Comparison of ENCODE assay signal across 2 cellular contexts in the genomic region with DNA sequence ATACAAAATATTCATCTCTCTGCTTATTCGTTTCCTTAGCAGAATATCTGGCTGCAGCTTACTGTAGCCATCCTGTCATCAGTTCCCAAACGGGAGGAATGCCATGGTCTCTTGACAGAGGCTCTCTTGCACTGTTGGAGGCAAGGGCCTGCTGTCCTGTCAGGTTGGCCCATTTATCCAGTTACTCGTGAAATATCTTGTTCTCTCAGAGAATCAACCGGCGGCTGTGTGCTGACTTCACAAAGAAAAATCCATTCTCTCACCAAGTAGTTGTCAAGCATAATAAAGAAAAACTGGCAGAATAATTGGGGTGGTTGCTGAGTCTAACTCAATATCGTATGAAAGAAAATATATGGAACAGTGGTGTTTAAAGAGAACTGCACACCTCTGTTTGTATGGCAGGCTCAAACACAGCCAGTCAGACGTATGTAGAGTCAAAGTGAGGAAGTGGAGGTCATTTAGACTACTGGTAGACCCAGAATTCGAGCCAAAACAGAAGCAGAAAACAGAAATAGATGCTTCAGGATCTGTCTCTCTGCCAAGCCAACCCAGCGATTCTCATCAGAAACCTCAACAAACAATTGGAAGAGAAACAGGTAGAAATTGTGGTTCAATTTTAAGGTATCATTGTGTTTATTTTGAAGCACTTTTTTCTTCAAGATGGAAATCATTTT.
TF ChIP-seq lines count a peak whose summit lies in the region.

No MANE protein-coding gene starts in this region.

TF ChIP-seq in SK-N-SH, 30 proteins besides CTCF, POLR2A, EP300 and RAD21 (continued from another document):
- TF ChIP-seq, protein P1, sequence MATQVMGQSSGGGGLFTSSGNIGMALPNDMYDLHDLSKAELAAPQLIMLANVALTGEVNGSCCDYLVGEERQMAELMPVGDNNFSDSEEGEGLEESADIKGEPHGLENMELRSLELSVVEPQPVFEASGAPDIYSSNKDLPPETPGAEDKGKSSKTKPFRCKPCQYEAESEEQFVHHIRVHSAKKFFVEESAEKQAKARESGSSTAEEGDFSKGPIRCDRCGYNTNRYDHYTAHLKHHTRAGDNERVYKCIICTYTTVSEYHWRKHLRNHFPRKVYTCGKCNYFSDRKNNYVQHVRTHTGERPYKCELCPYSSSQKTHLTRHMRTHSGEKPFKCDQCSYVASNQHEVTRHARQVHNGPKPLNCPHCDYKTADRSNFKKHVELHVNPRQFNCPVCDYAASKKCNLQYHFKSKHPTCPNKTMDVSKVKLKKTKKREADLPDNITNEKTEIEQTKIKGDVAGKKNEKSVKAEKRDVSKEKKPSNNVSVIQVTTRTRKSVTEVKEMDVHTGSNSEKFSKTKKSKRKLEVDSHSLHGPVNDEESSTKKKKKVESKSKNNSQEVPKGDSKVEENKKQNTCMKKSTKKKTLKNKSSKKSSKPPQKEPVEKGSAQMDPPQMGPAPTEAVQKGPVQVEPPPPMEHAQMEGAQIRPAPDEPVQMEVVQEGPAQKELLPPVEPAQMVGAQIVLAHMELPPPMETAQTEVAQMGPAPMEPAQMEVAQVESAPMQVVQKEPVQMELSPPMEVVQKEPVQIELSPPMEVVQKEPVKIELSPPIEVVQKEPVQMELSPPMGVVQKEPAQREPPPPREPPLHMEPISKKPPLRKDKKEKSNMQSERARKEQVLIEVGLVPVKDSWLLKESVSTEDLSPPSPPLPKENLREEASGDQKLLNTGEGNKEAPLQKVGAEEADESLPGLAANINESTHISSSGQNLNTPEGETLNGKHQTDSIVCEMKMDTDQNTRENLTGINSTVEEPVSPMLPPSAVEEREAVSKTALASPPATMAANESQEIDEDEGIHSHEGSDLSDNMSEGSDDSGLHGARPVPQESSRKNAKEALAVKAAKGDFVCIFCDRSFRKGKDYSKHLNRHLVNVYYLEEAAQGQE (IDR thresholded peaks at IDR 0.05; ENCODE audit: low read depth, low read length): no peak
- TF ChIP-seq TEAD4 (IDR thresholded peaks at IDR 0.05; ENCODE audit: borderline replicate concordance, insufficient read depth) (no peak), NRF1 (IDR thresholded peaks at IDR 0.05; ENCODE audit: low read depth, low read length) (no peak), RFX5 (IDR thresholded peaks at IDR 0.05; ENCODE audit: low read length) (no peak), MXI1 (IDR thresholded peaks at IDR 0.05; ENCODE audit: low read depth, low read length) (no peak), MEF2A (IDR thresholded peaks at IDR 0.05; ENCODE audit: borderline replicate concordance, low read depth) (no peak), SIN3A (IDR thresholded peaks at IDR 0.05; ENCODE audit: borderline replicate concordance, low read depth, low read length) (no peak), FOSL2 (IDR thresholded peaks at IDR 0.05; ENCODE audit: borderline replicate concordance, low read depth) (no peak), ELF1 (IDR thresholded peaks at IDR 0.05) (no peak), JUND (IDR thresholded peaks at IDR 0.05) (no peak), TCF12 (IDR thresholded peaks at IDR 0.05) (no peak), NFIC (IDR thresholded peaks at IDR 0.05; ENCODE audit: borderline replicate concordance) (no peak), GATA2 (CRISPR knock-in tag; IDR thresholded peaks at IDR 0.05) (no peak), FOXJ3 (CRISPR knock-in tag; IDR thresholded peaks at IDR 0.05) (no peak), EZH2phosphoT487 (IDR thresholded peaks at IDR 0.05; ENCODE audit: borderline replicate concordance, low read depth) (no peak)
- TF ChIP-seq, protein P2, sequence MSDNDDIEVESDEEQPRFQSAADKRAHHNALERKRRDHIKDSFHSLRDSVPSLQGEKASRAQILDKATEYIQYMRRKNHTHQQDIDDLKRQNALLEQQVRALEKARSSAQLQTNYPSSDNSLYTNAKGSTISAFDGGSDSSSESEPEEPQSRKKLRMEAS (IDR thresholded peaks at IDR 0.05; ENCODE audit: low read depth): no peak
- TF ChIP-seq, protein P3, sequence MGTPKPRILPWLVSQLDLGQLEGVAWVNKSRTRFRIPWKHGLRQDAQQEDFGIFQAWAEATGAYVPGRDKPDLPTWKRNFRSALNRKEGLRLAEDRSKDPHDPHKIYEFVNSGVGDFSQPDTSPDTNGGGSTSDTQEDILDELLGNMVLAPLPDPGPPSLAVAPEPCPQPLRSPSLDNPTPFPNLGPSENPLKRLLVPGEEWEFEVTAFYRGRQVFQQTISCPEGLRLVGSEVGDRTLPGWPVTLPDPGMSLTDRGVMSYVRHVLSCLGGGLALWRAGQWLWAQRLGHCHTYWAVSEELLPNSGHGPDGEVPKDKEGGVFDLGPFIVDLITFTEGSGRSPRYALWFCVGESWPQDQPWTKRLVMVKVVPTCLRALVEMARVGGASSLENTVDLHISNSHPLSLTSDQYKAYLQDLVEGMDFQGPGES (IDR thresholded peaks at IDR 0.05; ENCODE audit: low read depth, low read length): no peak
TF ChIP-seq in SK-N-SH: peak in this region for 0.

TF ChIP-seq in SK-N-SH treated with all-trans-retinoic acid at 6 μM for 48 hours, 23 proteins besides CTCF, POLR2A, EP300 and RAD21 (continued from another document):
- TF ChIP-seq, protein P4, sequence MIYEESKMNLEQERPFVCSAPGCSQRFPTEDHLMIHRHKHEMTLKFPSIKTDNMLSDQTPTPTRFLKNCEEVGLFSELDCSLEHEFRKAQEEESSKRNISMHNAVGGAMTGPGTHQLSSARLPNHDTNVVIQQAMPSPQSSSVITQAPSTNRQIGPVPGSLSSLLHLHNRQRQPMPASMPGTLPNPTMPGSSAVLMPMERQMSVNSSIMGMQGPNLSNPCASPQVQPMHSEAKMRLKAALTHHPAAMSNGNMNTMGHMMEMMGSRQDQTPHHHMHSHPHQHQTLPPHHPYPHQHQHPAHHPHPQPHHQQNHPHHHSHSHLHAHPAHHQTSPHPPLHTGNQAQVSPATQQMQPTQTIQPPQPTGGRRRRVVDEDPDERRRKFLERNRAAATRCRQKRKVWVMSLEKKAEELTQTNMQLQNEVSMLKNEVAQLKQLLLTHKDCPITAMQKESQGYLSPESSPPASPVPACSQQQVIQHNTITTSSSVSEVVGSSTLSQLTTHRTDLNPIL (CRISPR knock-in tag; IDR thresholded peaks at IDR 0.05; ENCODE audit: low read depth): no peak
- TF ChIP-seq ISL1 (CRISPR knock-in tag; IDR thresholded peaks at IDR 0.05) (no peak), ESRRG (CRISPR knock-in tag; IDR thresholded peaks at IDR 0.05) (no peak), BACH2 (CRISPR knock-in tag; IDR thresholded peaks at IDR 0.05; ENCODE audit: borderline replicate concordance) (no peak), TOX (CRISPR knock-in tag; IDR thresholded peaks at IDR 0.05; ENCODE audit: borderline replicate concordance) (no peak), ARNTL (CRISPR knock-in tag; IDR thresholded peaks at IDR 0.05; ENCODE audit: borderline replicate concordance, low read depth) (no peak), GLIS3 (CRISPR knock-in tag; IDR thresholded peaks at IDR 0.05) (no peak), RARB (CRISPR knock-in tag; IDR thresholded peaks at IDR 0.05) (no peak), ZNF70 (CRISPR knock-in tag; IDR thresholded peaks at IDR 0.05) (no peak), CSDC2 (CRISPR knock-in tag; IDR thresholded peaks at IDR 0.05) (no peak), ZNF565 (CRISPR knock-in tag; conservative IDR thresholded peaks at IDR 0.05; ENCODE audit: low read depth) (no peak)
- TF ChIP-seq, protein P5, sequence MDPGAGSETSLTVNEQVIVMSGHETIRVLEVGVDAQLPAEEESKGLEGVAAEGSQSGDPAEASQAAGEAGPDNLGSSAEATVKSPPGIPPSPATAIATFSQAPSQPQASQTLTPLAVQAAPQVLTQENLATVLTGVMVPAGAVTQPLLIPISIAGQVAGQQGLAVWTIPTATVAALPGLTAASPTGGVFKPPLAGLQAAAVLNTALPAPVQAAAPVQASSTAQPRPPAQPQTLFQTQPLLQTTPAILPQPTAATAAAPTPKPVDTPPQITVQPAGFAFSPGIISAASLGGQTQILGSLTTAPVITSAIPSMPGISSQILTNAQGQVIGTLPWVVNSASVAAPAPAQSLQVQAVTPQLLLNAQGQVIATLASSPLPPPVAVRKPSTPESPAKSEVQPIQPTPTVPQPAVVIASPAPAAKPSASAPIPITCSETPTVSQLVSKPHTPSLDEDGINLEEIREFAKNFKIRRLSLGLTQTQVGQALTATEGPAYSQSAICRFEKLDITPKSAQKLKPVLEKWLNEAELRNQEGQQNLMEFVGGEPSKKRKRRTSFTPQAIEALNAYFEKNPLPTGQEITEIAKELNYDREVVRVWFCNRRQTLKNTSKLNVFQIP (CRISPR knock-in tag; IDR thresholded peaks at IDR 0.05; ENCODE audit: borderline replicate concordance, low read depth): no peak
- TF ChIP-seq, protein P6, sequence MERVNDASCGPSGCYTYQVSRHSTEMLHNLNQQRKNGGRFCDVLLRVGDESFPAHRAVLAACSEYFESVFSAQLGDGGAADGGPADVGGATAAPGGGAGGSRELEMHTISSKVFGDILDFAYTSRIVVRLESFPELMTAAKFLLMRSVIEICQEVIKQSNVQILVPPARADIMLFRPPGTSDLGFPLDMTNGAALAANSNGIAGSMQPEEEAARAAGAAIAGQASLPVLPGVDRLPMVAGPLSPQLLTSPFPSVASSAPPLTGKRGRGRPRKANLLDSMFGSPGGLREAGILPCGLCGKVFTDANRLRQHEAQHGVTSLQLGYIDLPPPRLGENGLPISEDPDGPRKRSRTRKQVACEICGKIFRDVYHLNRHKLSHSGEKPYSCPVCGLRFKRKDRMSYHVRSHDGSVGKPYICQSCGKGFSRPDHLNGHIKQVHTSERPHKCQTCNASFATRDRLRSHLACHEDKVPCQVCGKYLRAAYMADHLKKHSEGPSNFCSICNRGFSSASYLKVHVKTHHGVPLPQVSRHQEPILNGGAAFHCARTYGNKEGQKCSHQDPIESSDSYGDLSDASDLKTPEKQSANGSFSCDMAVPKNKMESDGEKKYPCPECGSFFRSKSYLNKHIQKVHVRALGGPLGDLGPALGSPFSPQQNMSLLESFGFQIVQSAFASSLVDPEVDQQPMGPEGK (CRISPR knock-in tag; IDR thresholded peaks at IDR 0.05; ENCODE audit: borderline replicate concordance): no peak
- TF ChIP-seq, protein P7, sequence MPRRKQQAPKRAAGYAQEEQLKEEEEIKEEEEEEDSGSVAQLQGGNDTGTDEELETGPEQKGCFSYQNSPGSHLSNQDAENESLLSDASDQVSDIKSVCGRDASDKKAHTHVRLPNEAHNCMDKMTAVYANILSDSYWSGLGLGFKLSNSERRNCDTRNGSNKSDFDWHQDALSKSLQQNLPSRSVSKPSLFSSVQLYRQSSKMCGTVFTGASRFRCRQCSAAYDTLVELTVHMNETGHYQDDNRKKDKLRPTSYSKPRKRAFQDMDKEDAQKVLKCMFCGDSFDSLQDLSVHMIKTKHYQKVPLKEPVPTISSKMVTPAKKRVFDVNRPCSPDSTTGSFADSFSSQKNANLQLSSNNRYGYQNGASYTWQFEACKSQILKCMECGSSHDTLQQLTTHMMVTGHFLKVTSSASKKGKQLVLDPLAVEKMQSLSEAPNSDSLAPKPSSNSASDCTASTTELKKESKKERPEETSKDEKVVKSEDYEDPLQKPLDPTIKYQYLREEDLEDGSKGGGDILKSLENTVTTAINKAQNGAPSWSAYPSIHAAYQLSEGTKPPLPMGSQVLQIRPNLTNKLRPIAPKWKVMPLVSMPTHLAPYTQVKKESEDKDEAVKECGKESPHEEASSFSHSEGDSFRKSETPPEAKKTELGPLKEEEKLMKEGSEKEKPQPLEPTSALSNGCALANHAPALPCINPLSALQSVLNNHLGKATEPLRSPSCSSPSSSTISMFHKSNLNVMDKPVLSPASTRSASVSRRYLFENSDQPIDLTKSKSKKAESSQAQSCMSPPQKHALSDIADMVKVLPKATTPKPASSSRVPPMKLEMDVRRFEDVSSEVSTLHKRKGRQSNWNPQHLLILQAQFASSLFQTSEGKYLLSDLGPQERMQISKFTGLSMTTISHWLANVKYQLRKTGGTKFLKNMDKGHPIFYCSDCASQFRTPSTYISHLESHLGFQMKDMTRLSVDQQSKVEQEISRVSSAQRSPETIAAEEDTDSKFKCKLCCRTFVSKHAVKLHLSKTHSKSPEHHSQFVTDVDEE (CRISPR knock-in tag; IDR thresholded peaks at IDR 0.05): no peak
- TF ChIP-seq, protein P8, sequence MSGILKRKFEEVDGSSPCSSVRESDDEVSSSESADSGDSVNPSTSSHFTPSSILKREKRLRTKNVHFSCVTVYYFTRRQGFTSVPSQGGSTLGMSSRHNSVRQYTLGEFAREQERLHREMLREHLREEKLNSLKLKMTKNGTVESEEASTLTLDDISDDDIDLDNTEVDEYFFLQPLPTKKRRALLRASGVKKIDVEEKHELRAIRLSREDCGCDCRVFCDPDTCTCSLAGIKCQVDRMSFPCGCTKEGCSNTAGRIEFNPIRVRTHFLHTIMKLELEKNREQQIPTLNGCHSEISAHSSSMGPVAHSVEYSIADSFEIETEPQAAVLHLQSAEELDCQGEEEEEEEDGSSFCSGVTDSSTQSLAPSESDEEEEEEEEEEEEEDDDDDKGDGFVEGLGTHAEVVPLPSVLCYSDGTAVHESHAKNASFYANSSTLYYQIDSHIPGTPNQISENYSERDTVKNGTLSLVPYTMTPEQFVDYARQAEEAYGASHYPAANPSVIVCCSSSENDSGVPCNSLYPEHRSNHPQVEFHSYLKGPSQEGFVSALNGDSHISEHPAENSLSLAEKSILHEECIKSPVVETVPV (CRISPR knock-in tag; IDR thresholded peaks at IDR 0.05): no peak
